ENCODE assay signal across 18 cellular contexts in genomic region chr10:118844731-118845573, GRCh38.
DNase-seq lines count a peak whose midpoint lies in the region; ATAC-seq, FAIRE-seq and TF ChIP-seq lines count a peak whose summit lies in the region.
"Had no signal": no experiment of that assay in that cellular context is flagged by ENCODE, and none has a peak within 500 bp of the region (broad histone marks: within the 10 kb centered on the region; RNA-seq: fewer than 3 reads in every experiment).

No MANE protein-coding gene starts in this region.

- CTCF ChIA-PET in A549 (lab: Yijun Ruan, JAX): no interaction called here

- TF ChIP-seq POLR2A in A549 (IDR thresholded peaks at IDR 0.05; ENCODE audit: low read length): no peak
- no peak for TF ChIP-seq POLR2A in vagina (IDR thresholded peaks at IDR 0.05)

- no peak for TF ChIP-seq RAD21 in A549 (conservative IDR thresholded peaks at IDR 0.05 in 1 of 2, IDR thresholded peaks at IDR 0.05 in 1 of 2)

- TF ChIP-seq EP300 in A549 (IDR thresholded peaks at IDR 0.05): no peak

- ATAC-seq in A549: no peak
- no peak for ATAC-seq in HG03521 (IDR thresholded peaks at IDR 0.05; ENCODE audit: unreplicated experiment)
- ATAC-seq: activated CD4-positive, alpha-beta T cell treated with anti-CD3 and anti-CD28 coated beads for 36 hours had no signal

- whole genome bisulfite sequencing in A549 (ENCODE audit: missing lambda C conversion rate): 53% methylated on average over 7 of the region's 7 CpGs

- H3K4me3 ChIP-seq in A549 (no peak overlapping the region), cardiac fibroblast (replicated peaks in 1 of 2; ENCODE audit: low read depth in 2 of 2, low read length in 2 of 2) (no peak overlapping the region), vagina (no peak overlapping the region)

- POLR2A ChIA-PET in A549 (lab: Yijun Ruan, JAX): interaction anchor here (0.6 kb wide), 2 partner anchors 90 to 376 kb away, joined by 3 to 6 read pairs; partner anchors contain the start of gene CACUL1

- H3K27ac ChIP-seq in A549 (no peak overlapping the region), vagina (no peak overlapping the region)

- no peaks in the 10 kb centered on the region for H3K9me3 ChIP-seq in A549
- no peaks in the 10 kb centered on the region for H3K9me3 ChIP-seq in vagina

- FAIRE-seq in A549 (lab: Jason Lieb, UNC): no peak
- FAIRE-seq: endothelial cell of umbilical vein, GM12891, islet of Langerhans had no signal

- H3K36me3 ChIP-seq in vagina: no peaks in the 10 kb centered on the region

- H3K4me1 ChIP-seq in A549: peaks cover 8% of the 10 kb centered on the region
- H3K4me1 ChIP-seq in vagina: peaks cover 6% of the 10 kb centered on the region

- intact Hi-C loops in vagina (cut with DNase I): no loop called here

- no peaks in the 10 kb centered on the region for H3K27me3 ChIP-seq in vagina

- TF ChIP-seq CTCF in A549 (IDR thresholded peaks at IDR 0.05) (no peak), cardiac fibroblast (IDR thresholded peaks at IDR 0.05; ENCODE audit: low read depth, low read length) (no peak), vagina (IDR thresholded peaks at IDR 0.05) (no peak)

- peak overlapping the region; percentile 8; the same call in 1 of the 3 replicates for H3K4me2 ChIP-seq in A549

- DNase-seq in A549 (ENCODE audit: low read depth in 1 of 2, low spot score in 1 of 2): no peak
- DNase-seq in M059J (ENCODE audit: low read depth): peak; percentile 84
- peak; percentile 25 to 50 for DNase-seq in cardiac fibroblast (ENCODE audit: low read depth in 2 of 2)
- DNase-seq in left kidney (ENCODE audit: low read depth, low spot score): peak; percentile 89
- no peak for DNase-seq in cerebellar nuclear complex (lab: John Stamatoyannopoulos, UW)
- DNase-seq in NAMALWA (ENCODE audit: low spot score): no peak
- DNase-seq in vagina (ENCODE audit: extremely low spot score in 2 of 2): no peak
- DNase-seq: activated CD4-positive, alpha-beta T cell treated with anti-CD3 and anti-CD28 coated beads for 36 hours; activated naive CD8-positive, alpha-beta T cell treated with anti-CD3 and anti-CD28 coated beads for 36 hours; head of caudate nucleus; MV-4-11; NCI-H2081; NCI-H774; posterior cingulate gyrus had no signal

TF ChIP-seq in A549, 52 proteins besides CTCF, POLR2A, EP300 and RAD21:
- TF ChIP-seq RFX5 (IDR thresholded peaks at IDR 0.05) (no peak), MAFK (IDR thresholded peaks at IDR 0.05; ENCODE audit: partially characterized antibody) (no peak), E2F6 (IDR thresholded peaks at IDR 0.05; ENCODE audit: borderline replicate concordance, low read depth) (no peak), HES2 (IDR thresholded peaks at IDR 0.05) (no peak), USF2 (IDR thresholded peaks at IDR 0.05) (no peak), MAX (IDR thresholded peaks at IDR 0.05) (no peak)

Comparison
In these comparisons a context has a peak if more than half of its experiments do, and no peak if none do; other contexts are left out.
1. DNase-seq: peak in M059J (single experiment), cardiac fibroblast (2 of 2) and left kidney (single experiment); none in A549 (0 of 2), cerebellar nuclear complex (0 of 2), NAMALWA (single experiment) and vagina (0 of 2).